13 cellular contexts compared by ENCODE assay signal in genomic region chr4:15784959-15785634, GRCh38. TPM values are rescaled to one million over a fixed set of nuclear protein-coding genes. Genes with fewer than 3 reads are reported as not detected.
DNase-seq lines count a peak whose midpoint lies in the region; ATAC-seq and TF ChIP-seq lines count a peak whose summit lies in the region.
"Had no signal": no experiment of that assay in that cellular context is flagged by ENCODE, and none has a peak within 500 bp of the region (broad histone marks: within the 10 kb centered on the region; RNA-seq: fewer than 3 reads in every experiment).

No MANE protein-coding gene starts in this region.

- H3K36me3 ChIP-seq in endodermal cell (ENCODE audit: control insufficient read depth, insufficient read depth, low read length), result no peaks in the 10 kb centered on the region
- H3K36me3 ChIP-seq: SJSA1 had no signal

- 87 to 89% methylated on average over 3 to 5 of the region's 5 CpGs for WGBS in endodermal cell (ENCODE audit: insufficient coverage in 1 of 2, insufficient read length in 1 of 2), 2 experiments

- peaks cover 80 to 92% of the 10 kb centered on the region in 2 donors for H3K4me1 Mint-ChIP-seq in immature natural killer cell
- H3K4me1 Mint-ChIP-seq in endodermal cell, result no peaks in the 10 kb centered on the region

- peak overlapping the region in 5 of 6 donors; percentile 6 to 79 (median 40) for H3K27ac Mint-ChIP-seq in immature natural killer cell
- no peak overlapping the region for H3K27ac Mint-ChIP-seq in endodermal cell
- H3K27ac Mint-ChIP-seq: brain had no signal

- H3K9me3 Mint-ChIP-seq in immature natural killer cell (no peaks in the 10 kb centered on the region), endodermal cell (peaks cover 35% of the 10 kb centered on the region)

- no peak overlapping the region for H3K4me3 ChIP-seq in endodermal cell (ENCODE audit: low read length)
- H3K4me3 ChIP-seq: SJSA1 had no signal

- no peak for TF ChIP-seq CTCF in endodermal cell (conservative IDR thresholded peaks at IDR 0.05)

- DNase-seq in immature natural killer cell, result no peak
- no peak for DNase-seq in endodermal cell
- DNase-seq in KG1 (lab: John Stamatoyannopoulos, UW), result no peak
- DNase-seq in amygdala (lab: John Stamatoyannopoulos, UW), result no peak
- no peak for DNase-seq in HEK293T (ENCODE audit: extremely low spot score)
- DNase-seq: activated CD8-positive, alpha-beta memory T cell treated with anti-CD3 and anti-CD28 coated beads, Interleukin-2, amount 50 U/mL, for 4 hours; NCI-H187 had no signal

- H3K27ac ChIP-seq in endodermal cell (ENCODE audit: low read depth, low read length), result no peak overlapping the region
- H3K27ac ChIP-seq: HL-60, SJSA1 had no signal

- peaks cover 4 to 10% (median 5%) of the 10 kb centered on the region in 3 donors for H3K27me3 Mint-ChIP-seq in immature natural killer cell (ENCODE audit: low read depth in 3 of 3)
- peaks cover 25% of the 10 kb centered on the region for H3K27me3 Mint-ChIP-seq in endodermal cell (ENCODE audit: insufficient read depth)

- H3K9me3 ChIP-seq in endodermal cell (ENCODE audit: control insufficient read depth, low read length), result no peaks in the 10 kb centered on the region
- H3K9me3 ChIP-seq: SJSA1 had no signal

- H3K27me3 ChIP-seq in endodermal cell (ENCODE audit: control insufficient read depth, insufficient read depth, low read length, poor library complexity, severe bottlenecking), result peaks cover 13% of the 10 kb centered on the region
- H3K27me3 ChIP-seq: SJSA1 had no signal

- H3K36me3 Mint-ChIP-seq in immature natural killer cell (peaks cover 46 to 74% (median 53%) of the 10 kb centered on the region in 3 donors), endodermal cell (ENCODE audit: low read depth) (peaks cover 3% of the 10 kb centered on the region)
- H3K36me3 Mint-ChIP-seq: brain had no signal

- POLR2A ChIA-PET in HEK293T (lab: Yijun Ruan, JAX), result no interaction called here

- H3K4me3 Mint-ChIP-seq in immature natural killer cell (no peak overlapping the region), endodermal cell (no peak overlapping the region)
- H3K4me3 Mint-ChIP-seq: brain had no signal

- no peaks in the 10 kb centered on the region for H3K4me1 ChIP-seq in endodermal cell (ENCODE audit: control insufficient read depth, insufficient read depth, low read length)
- H3K4me1 ChIP-seq: SJSA1 had no signal

- H3K9ac ChIP-seq in endodermal cell (ENCODE audit: extremely low read depth, low read length, poor library complexity, severe bottlenecking), result no peak overlapping the region

- peak; percentile 88 for ATAC-seq in GM18909 (IDR thresholded peaks at IDR 0.05; ENCODE audit: poor library complexity, unreplicated experiment)
- ATAC-seq in GM21619 (IDR thresholded peaks at IDR 0.05; ENCODE audit: unreplicated experiment), result peak; percentile 79
- peak; percentile 77 for ATAC-seq in HG03196 (IDR thresholded peaks at IDR 0.05; ENCODE audit: unreplicated experiment)

- CTCF ChIA-PET in HEK293T (lab: Yijun Ruan, JAX), result no interaction called here

TF ChIP-seq in HEK293T, 16 proteins besides CTCF, POLR2A, EP300 and RAD21:
- TF ChIP-seq SUZ12 (IDR thresholded peaks at IDR 0.05), result no peak
- TF ChIP-seq TARDBP (IDR thresholded peaks at IDR 0.05), result no peak
- no peak for TF ChIP-seq ZNF384 (IDR thresholded peaks at IDR 0.05)
- no peak for TF ChIP-seq LEF1 (IDR thresholded peaks at IDR 0.05; ENCODE audit: borderline replicate concordance)

RNA-seq across cellular contexts. Expression of gene CD38, which starts 7.0 kb away (rescaled TPM):
- polyA plus RNA-seq in immature natural killer cell, result 100 to 1,000 TPM in 1 of 3 donors, 10 to 100 TPM in 2; 33.4 to 133 (median 60.9) TPM
- under 1 TPM in 1 of 2 donors, not detected in 1; 0.11 TPM for total RNA-seq in endodermal cell
- 0.04 TPM for polyA plus RNA-seq in endodermal cell (2013, experiment 1 of 2)
- 0.04 TPM for polyA plus RNA-seq in endodermal cell (2013, experiment 2 of 2)
